21 cellular contexts compared by ENCODE assay signal in the genomic region with DNA sequence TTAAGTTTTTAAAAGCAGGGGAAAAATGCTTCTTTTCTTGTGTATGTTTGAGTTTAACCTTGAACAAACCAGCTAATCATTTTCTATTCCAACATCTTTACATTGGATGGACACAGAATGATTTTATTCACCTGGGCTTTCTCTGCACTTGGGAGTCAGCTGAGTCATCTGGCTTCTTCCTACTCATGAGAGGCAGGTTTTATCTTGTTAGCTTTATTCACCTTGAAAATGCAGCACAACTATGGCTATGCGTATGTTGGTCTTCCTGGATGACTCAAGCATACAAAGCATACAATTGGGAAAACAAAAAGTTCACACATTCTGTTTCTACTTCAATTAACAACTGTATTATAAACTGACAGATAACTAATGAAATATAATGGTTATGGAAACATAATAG.
"Had no signal": no experiment of that assay in that cellular context is flagged by ENCODE, and none has a peak within 500 bp of the region (broad histone marks: within the 10 kb centered on the region; RNA-seq: fewer than 3 reads in every experiment).

No MANE protein-coding gene starts in this region.

- H3K36me3 ChIP-seq: esophagus squamous epithelium, neural progenitor cell, pancreas, right lobe of liver, suprapubic skin, thyroid gland had no signal

- H3K27ac ChIP-seq: dorsolateral prefrontal cortex, esophagus squamous epithelium, hepatocyte, neural progenitor cell, pancreas, psoas muscle, right lobe of liver, suprapubic skin, thyroid gland had no signal

- H3K4me2 ChIP-seq: hepatocyte, neural progenitor cell had no signal

- H3K79me2 ChIP-seq: hepatocyte had no signal

- DNase-seq: cortex of kidney; dorsolateral prefrontal cortex; effector CD8-positive, alpha-beta T cell; esophagus squamous epithelium; foreskin fibroblast; midbrain; nucleus accumbens; pancreas; psoas muscle; retina; right lobe of liver; stimulated activated CD4-positive, alpha-beta T cell treated with anti-CD3 and anti-CD28 coated beads, Interleukin-4, amount 100 ng/mL, for 1 hour; stimulated activated CD8-positive, alpha-beta memory T cell treated with anti-CD3 and anti-CD28 coated beads, Interleukin-4, amount 100 ng/mL, for 48 hours; stimulated activated naive CD8-positive, alpha-beta T cell treated with anti-CD3 and anti-CD28 coated beads, Interleukin-15, Interleukin-2, amounts not matched to agents 100 U/mL and 50 U/mL, for 24 hours; thyroid gland had no signal

- H3K4me1 ChIP-seq: neural progenitor cell, pancreas, psoas muscle, right lobe of liver, suprapubic skin, thyroid gland had no signal

- H3K9me3 ChIP-seq: esophagus squamous epithelium, pancreas, psoas muscle, right lobe of liver, suprapubic skin, thyroid gland had no signal

- H3K9ac ChIP-seq: neural progenitor cell had no signal

- H3K4me3 ChIP-seq: dorsolateral prefrontal cortex, esophagus squamous epithelium, hepatocyte, neural progenitor cell, pancreas, psoas muscle, right lobe of liver, suprapubic skin, thyroid gland had no signal

- ATAC-seq: left lobe of liver; natural killer cell treated with Interleukin-12 subunit alpha and Interleukin-12 subunit beta and Interleukin-15 and Interleukin-18, amount 100 ng/mL, for 72 hours; pancreas; psoas muscle; right lobe of liver; stimulated activated effector memory CD8-positive, alpha-beta T cell treated with anti-CD3 and anti-CD28 coated beads, Interleukin-12 subunit alpha, Interleukin-12 subunit beta, amount 100 ng/mL, for 72 hours; stimulated activated naive CD8-positive, alpha-beta T cell treated with anti-CD3 and anti-CD28 coated beads, Interleukin-15, Interleukin-2, amounts not matched to agents 100 U/mL and 50 U/mL, for 24 hours had no signal

- H3K27me3 ChIP-seq: dorsolateral prefrontal cortex, esophagus squamous epithelium, hepatocyte, neural progenitor cell, pancreas, right lobe of liver, suprapubic skin, thyroid gland had no signal
